ENCODE assay signal across 28 cellular contexts in the genomic region with DNA sequence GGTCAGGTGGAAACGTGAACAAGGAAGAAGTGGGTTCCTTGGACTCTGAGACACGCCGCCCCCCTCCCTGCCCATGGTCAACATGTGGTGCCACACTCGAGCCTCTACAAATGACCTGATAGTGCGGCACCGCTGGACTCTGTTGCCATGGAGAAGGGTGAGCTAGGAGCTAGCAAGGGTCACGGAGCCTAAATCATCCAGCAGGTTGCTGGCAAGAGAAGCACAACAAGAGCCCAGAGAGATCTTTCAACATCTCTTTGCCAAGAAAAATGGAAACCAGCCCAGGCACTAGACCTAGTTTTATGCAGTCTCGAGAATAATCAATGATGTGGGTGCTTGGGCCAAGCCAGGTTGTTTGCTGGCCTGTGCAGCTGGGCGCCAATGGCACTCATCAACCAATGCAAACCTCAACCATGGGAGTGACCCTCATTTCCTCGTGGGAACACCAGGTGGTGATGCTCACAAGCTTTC.
A peak's percentile ranks its signal among the peaks of the same experiment; 100 is the strongest.
DNase-seq lines count a peak whose midpoint lies in the region; ATAC-seq and TF ChIP-seq lines count a peak whose summit lies in the region.
"Had no signal": no experiment of that assay in that cellular context is flagged by ENCODE, and none has a peak within 500 bp of the region (broad histone marks: within the 10 kb centered on the region; RNA-seq: fewer than 3 reads in every experiment).

No MANE protein-coding gene starts in this region.

- H3K36me3 Mint-ChIP-seq in CD4-positive, CD25-positive, alpha-beta regulatory T cell = peaks cover 45% of the 10 kb centered on the region
- H3K36me3 Mint-ChIP-seq in endothelial cell (ENCODE audit: low read depth, unreplicated experiment) (peaks cover 27% of the 10 kb centered on the region), nephron progenitor cell (ENCODE audit: low read depth) (peaks cover 49% of the 10 kb centered on the region)
- H3K36me3 Mint-ChIP-seq: activated CD8-positive, alpha-beta memory T cell treated with anti-CD3 and anti-CD28 coated beads, Interleukin-2, amount 10 ng/mL, durations not matched to agents 7 days and 5 days had no signal

- no peaks in the 10 kb centered on the region for H3K27me3 ChIP-seq in CD4-positive, CD25-positive, alpha-beta regulatory T cell (ENCODE audit: control insufficient read depth, insufficient read depth, low read length)
- H3K27me3 ChIP-seq in DND-41 (ENCODE audit: insufficient read depth, low read length, poor library complexity) (no peaks in the 10 kb centered on the region), vagina (no peaks in the 10 kb centered on the region)
- H3K27me3 ChIP-seq: body of pancreas, heart left ventricle, thyroid gland had no signal

- no peak for TF ChIP-seq CTCF in DND-41 (IDR thresholded peaks at IDR 0.05; ENCODE audit: borderline replicate concordance, extremely low read depth, low read length, poor library complexity, severe bottlenecking)
- TF ChIP-seq CTCF in endothelial cell (IDR thresholded peaks at IDR 0.05; ENCODE audit: unreplicated experiment) = no peak
- TF ChIP-seq CTCF in nephron progenitor cell (IDR thresholded peaks at IDR 0.05) = no peak
- no peak for TF ChIP-seq CTCF in vagina (IDR thresholded peaks at IDR 0.05)

- no peaks in the 10 kb centered on the region for H3K27me3 Mint-ChIP-seq in CD4-positive, CD25-positive, alpha-beta regulatory T cell
- H3K27me3 Mint-ChIP-seq in endothelial cell (ENCODE audit: unreplicated experiment) (peaks cover 28% of the 10 kb centered on the region), nephron progenitor cell (ENCODE audit: low read depth, poor library complexity) (peaks cover 7% of the 10 kb centered on the region)
- H3K27me3 Mint-ChIP-seq: activated CD4-positive, alpha-beta T cell treated with anti-CD3 and anti-CD28 coated beads, Interleukin-2, amount 10 ng/mL, durations not matched to agents 24 days and 14 days; activated CD8-positive, alpha-beta memory T cell treated with anti-CD3 and anti-CD28 coated beads, Interleukin-2, amount 10 ng/mL, durations not matched to agents 7 days and 5 days; stimulated activated naive CD8-positive, alpha-beta T cell treated with anti-CD3 and anti-CD28 coated beads, Interleukin-15, Interleukin-2, amounts not matched to agents 100 ng/mL and 50 ng/mL, for 24 hours had no signal

- peaks cover 19% of the 10 kb centered on the region for H3K79me2 ChIP-seq in DND-41 (ENCODE audit: insufficient read depth, low read length)

- H3K4me1 Mint-ChIP-seq in CD4-positive, CD25-positive, alpha-beta regulatory T cell = peaks cover 24 to 65% (median 39%) of the 10 kb centered on the region in 4 donors
- H3K4me1 Mint-ChIP-seq in endothelial cell (ENCODE audit: unreplicated experiment) = peaks cover 82% of the 10 kb centered on the region
- peaks cover 78% of the 10 kb centered on the region for H3K4me1 Mint-ChIP-seq in nephron progenitor cell

- peaks cover 41% of the 10 kb centered on the region for H3K4me1 ChIP-seq in CD4-positive, CD25-positive, alpha-beta regulatory T cell (ENCODE audit: control insufficient read depth, insufficient read depth, low read length, poor library complexity, severe bottlenecking)
- peaks cover 33% of the 10 kb centered on the region for H3K4me1 ChIP-seq in DND-41 (ENCODE audit: insufficient read depth, low read length)
- H3K4me1 ChIP-seq in vagina = peaks cover 24% of the 10 kb centered on the region

- intact Hi-C loops in vagina (cut with DNase I) = no loop called here

- H3K36me3 ChIP-seq in CD4-positive, CD25-positive, alpha-beta regulatory T cell (ENCODE audit: control insufficient read depth, insufficient read depth, low read length) = peaks cover 59% of the 10 kb centered on the region
- H3K36me3 ChIP-seq in DND-41 (ENCODE audit: insufficient read depth, low read length) (peaks cover 57% of the 10 kb centered on the region), vagina (no peaks in the 10 kb centered on the region)
- H3K36me3 ChIP-seq: heart left ventricle, thyroid gland had no signal

- H3K4me3 ChIP-seq in CD4-positive, CD25-positive, alpha-beta regulatory T cell (ENCODE audit: low read depth, low read length) = no peak overlapping the region
- no peak overlapping the region for H3K4me3 ChIP-seq in DND-41 (ENCODE audit: low read depth in 1 of 2, low read length in 2 of 2)
- H3K4me3 ChIP-seq in vagina = no peak overlapping the region
- H3K4me3 ChIP-seq: body of pancreas, GM12878, heart left ventricle, thyroid gland had no signal

- H3K27ac ChIP-seq in CD4-positive, CD25-positive, alpha-beta regulatory T cell (ENCODE audit: insufficient read depth, low read length, poor library complexity, severe bottlenecking) = peak overlapping the region; percentile 5
- H3K27ac ChIP-seq in DND-41 (ENCODE audit: low read length) (peak overlapping the region; percentile 54), vagina (no peak overlapping the region)
- H3K27ac ChIP-seq: body of pancreas, thyroid gland had no signal

- H3K9ac ChIP-seq in DND-41 (ENCODE audit: low read depth, low read length) = no peak overlapping the region

- no peak for DNase-seq in CD4-positive, CD25-positive, alpha-beta regulatory T cell
- DNase-seq in DND-41 = no peak
- DNase-seq in endothelial cell (ENCODE audit: low spot score) = no peak
- no peak for DNase-seq in nephron progenitor cell
- DNase-seq in vagina (ENCODE audit: extremely low spot score in 2 of 2) = no peak
- DNase-seq in SKM-1 treated with dmso at 0.1 percent for 144 hours (lab: John Stamatoyannopoulos, UW; ENCODE audit: unreplicated experiment) = no peak
- DNase-seq: activated CD4-positive, alpha-beta T cell treated with anti-CD3 and anti-CD28 coated beads, Interleukin-2, amount 10 ng/mL, durations not matched to agents 24 days and 14 days; activated CD8-positive, alpha-beta memory T cell treated with anti-CD3 and anti-CD28 coated beads, Interleukin-2, amount 10 ng/mL, durations not matched to agents 7 days and 5 days; cerebellar nuclear complex; foreskin fibroblast; HCEC 1CT; Karpas-422; left ventricle myocardium superior; MV-4-11; NCI-H1694 treated with DMSO at 0.1 percent for 48 hours; NCI-H2171 treated with DMSO at 0.1 percent for 48 hours; NCI-H524 treated with DMSO at 0.1 percent for 48 hours; stimulated activated CD4-positive, alpha-beta T cell treated with anti-CD3 and anti-CD28 coated beads, Interleukin-4, amount 100 ng/mL, for 4 hours; thyroid gland had no signal

- peak overlapping the region in 1 of 4 donors; percentile 59 for H3K4me3 Mint-ChIP-seq in CD4-positive, CD25-positive, alpha-beta regulatory T cell
- peak overlapping the region; percentile 81 for H3K4me3 Mint-ChIP-seq in endothelial cell (ENCODE audit: unreplicated experiment)
- peak overlapping the region; percentile 57 for H3K4me3 Mint-ChIP-seq in nephron progenitor cell
- H3K4me3 Mint-ChIP-seq: activated CD4-positive, alpha-beta T cell treated with anti-CD3 and anti-CD28 coated beads, Interleukin-2, amount 10 ng/mL, durations not matched to agents 24 days and 14 days; activated CD8-positive, alpha-beta memory T cell treated with anti-CD3 and anti-CD28 coated beads, Interleukin-2, amount 10 ng/mL, durations not matched to agents 7 days and 5 days; mesothelial cell of epicardium; nephron; stimulated activated naive CD8-positive, alpha-beta T cell treated with anti-CD3 and anti-CD28 coated beads, Interleukin-15, Interleukin-2, amounts not matched to agents 100 ng/mL and 50 ng/mL, for 24 hours had no signal

- no peaks in the 10 kb centered on the region for H3K9me3 Mint-ChIP-seq in CD4-positive, CD25-positive, alpha-beta regulatory T cell
- no peaks in the 10 kb centered on the region for H3K9me3 Mint-ChIP-seq in endothelial cell (ENCODE audit: unreplicated experiment)
- no peaks in the 10 kb centered on the region for H3K9me3 Mint-ChIP-seq in nephron progenitor cell
- H3K9me3 Mint-ChIP-seq: activated CD4-positive, alpha-beta T cell treated with anti-CD3 and anti-CD28 coated beads, Interleukin-2, amount 10 ng/mL, durations not matched to agents 24 days and 14 days; mesothelial cell of epicardium; nephron; stimulated activated naive CD8-positive, alpha-beta T cell treated with anti-CD3 and anti-CD28 coated beads, Interleukin-15, Interleukin-2, amounts not matched to agents 100 ng/mL and 50 ng/mL, for 24 hours had no signal

- no peak for TF ChIP-seq POLR2A in vagina (IDR thresholded peaks at IDR 0.05)

- H2AFZ ChIP-seq in DND-41 (ENCODE audit: low read depth, low read length) = no peak overlapping the region

- H3K27ac Mint-ChIP-seq in CD4-positive, CD25-positive, alpha-beta regulatory T cell = peak overlapping the region; percentile 85 to 95 (median 92)
- H3K27ac Mint-ChIP-seq in endothelial cell (ENCODE audit: unreplicated experiment) = peak overlapping the region; percentile 96
- H3K27ac Mint-ChIP-seq in nephron progenitor cell = no peak overlapping the region
- H3K27ac Mint-ChIP-seq: activated CD4-positive, alpha-beta T cell treated with anti-CD3 and anti-CD28 coated beads, Interleukin-2, amount 10 ng/mL, durations not matched to agents 24 days and 14 days; activated CD8-positive, alpha-beta memory T cell treated with anti-CD3 and anti-CD28 coated beads, Interleukin-2, amount 10 ng/mL, durations not matched to agents 7 days and 5 days had no signal

- H4K20me1 ChIP-seq in DND-41 (ENCODE audit: insufficient read depth, low read length) = no peaks in the 10 kb centered on the region

- ATAC-seq in CD4-positive, CD25-positive, alpha-beta regulatory T cell (ENCODE audit: low read depth in 2 of 2) = no peak
- ATAC-seq in DND-41 (ENCODE audit: insufficient read depth, low read depth) (no peak), GM18909 (IDR thresholded peaks at IDR 0.05; ENCODE audit: poor library complexity, unreplicated experiment) (no peak)
- no peak for ATAC-seq in activated CD4-positive, CD25-positive, alpha-beta regulatory T cell treated with anti-CD3 and anti-CD28 coated beads, Interleukin-2, amount 50 U/mL, for 24 hours
- ATAC-seq: activated CD8-positive, alpha-beta memory T cell treated with anti-CD3 and anti-CD28 coated beads, Interleukin-2, amount 10 ng/mL, durations not matched to agents 7 days and 5 days; body of pancreas; GM12878; heart left ventricle; left ventricle myocardium superior; sciatic nerve had no signal

- H3K4me2 ChIP-seq in DND-41 (ENCODE audit: insufficient read depth, low read length) = no peak overlapping the region

- no peaks in the 10 kb centered on the region for H3K9me3 ChIP-seq in CD4-positive, CD25-positive, alpha-beta regulatory T cell (ENCODE audit: control insufficient read depth in 2 of 2, low read length in 2 of 2)
- H3K9me3 ChIP-seq in DND-41 (ENCODE audit: insufficient read depth, low read length, severe bottlenecking) (no peaks in the 10 kb centered on the region), vagina (no peaks in the 10 kb centered on the region)
- H3K9me3 ChIP-seq: body of pancreas, heart left ventricle, thyroid gland had no signal
